ENCODE assay signal across 8 cellular contexts in the genomic region with DNA sequence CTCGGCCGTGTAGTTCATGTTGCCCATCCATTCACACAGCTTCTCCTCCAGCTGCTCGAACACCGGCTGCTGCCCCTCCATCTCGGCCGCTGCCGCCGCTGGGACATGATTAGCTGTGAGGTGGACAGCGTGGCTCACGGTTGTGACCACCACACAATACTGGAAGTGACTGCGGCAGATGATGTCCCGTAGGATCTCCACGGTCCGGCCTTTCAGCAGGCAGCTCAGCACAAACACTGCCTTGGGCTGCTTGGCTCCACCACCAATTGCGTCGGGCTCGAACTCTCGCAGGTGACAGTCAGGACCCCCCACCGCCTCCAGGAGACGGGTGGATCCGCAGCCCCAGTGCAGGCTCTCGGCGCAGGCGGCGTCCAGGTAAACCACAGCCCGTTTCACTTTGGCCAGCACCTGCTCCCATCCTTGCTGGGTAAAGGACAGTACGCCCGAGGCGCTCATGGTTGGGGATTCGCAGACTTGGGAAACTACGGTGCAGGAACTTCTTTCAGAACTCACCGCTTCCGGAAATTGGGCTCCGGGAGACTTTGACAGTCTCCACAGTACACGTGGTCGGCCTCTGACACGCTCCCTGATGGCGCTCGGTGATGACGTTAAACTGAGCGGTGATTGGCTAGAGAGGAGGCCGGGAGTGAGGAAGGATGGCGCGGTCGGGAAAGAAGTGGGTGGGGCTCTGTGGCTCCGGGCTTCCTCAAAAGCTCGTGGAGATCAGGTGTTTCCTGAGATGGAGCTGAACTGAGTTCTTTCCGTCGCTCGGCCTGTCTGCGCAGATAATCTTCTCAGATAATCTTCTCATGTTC. TPM values are rescaled to one million over a fixed set of nuclear protein-coding genes. Genes with fewer than 3 reads are reported as not detected.
A peak's percentile ranks its signal among the peaks of the same experiment; 100 is the strongest.
DNase-seq lines count a peak whose midpoint lies in the region; ATAC-seq lines count a peak whose summit lies in the region.

Gene SCFD2, minus strand, starts transcription at position 576 of the 815 bp plus-strand sequence.

- peaks cover 32% of the 10 kb centered on the region for H3K4me1 ChIP-seq in CD8-positive, alpha-beta memory T cell (ENCODE audit: insufficient read depth, low read length)
- peaks cover 16% of the 10 kb centered on the region for H3K4me1 ChIP-seq in effector memory CD4-positive, alpha-beta T cell (ENCODE audit: control insufficient read depth, insufficient read depth, low read length, poor library complexity, severe bottlenecking)

- H3K27me3 ChIP-seq in CD8-positive, alpha-beta memory T cell (ENCODE audit: insufficient read depth, low read length, poor library complexity, severe bottlenecking) = no peaks in the 10 kb centered on the region
- no peaks in the 10 kb centered on the region for H3K27me3 ChIP-seq in effector memory CD4-positive, alpha-beta T cell (replicated peaks; ENCODE audit: control insufficient read depth, insufficient read depth, low read length, poor library complexity, severe bottlenecking)

- H3K4me3 ChIP-seq in CD8-positive, alpha-beta memory T cell (ENCODE audit: low read length) = peak within 1 kb of the TSS; percentile 85
- peak within 1 kb of the TSS; percentile 83 for H3K4me3 ChIP-seq in effector memory CD4-positive, alpha-beta T cell (ENCODE audit: insufficient read depth, low read depth, low read length, poor library complexity, severe bottlenecking)

- H3K36me3 Mint-ChIP-seq in CD8-positive, alpha-beta memory T cell = peaks cover 5 to 12% (median 5%) of the 10 kb centered on the region in 3 donors

- CTCF ChIA-PET in CD8-positive, alpha-beta memory T cell (lab: Charles Lee) = interaction anchor here (1.5 kb wide), 1 partner anchor 14 kb away, joined by 5 read pairs; no protein-coding TSS in a partner anchor

- peaks cover 13 to 15% of the 10 kb centered on the region in 2 donors for H3K27me3 Mint-ChIP-seq in CD8-positive, alpha-beta memory T cell

- ATAC-seq in GM19468 (IDR thresholded peaks at IDR 0.05; ENCODE audit: extremely low read depth, unreplicated experiment) = peak; percentile 98

- peak within 1 kb of the TSS; percentile 85 for H3K27ac ChIP-seq in CD8-positive, alpha-beta memory T cell (ENCODE audit: low read depth, low read length)
- peak within 1 kb of the TSS; percentile 73 for H3K27ac ChIP-seq in effector memory CD4-positive, alpha-beta T cell (ENCODE audit: insufficient read depth, low read length, poor library complexity, severe bottlenecking)

- POLR2A ChIA-PET in CD8-positive, alpha-beta memory T cell (lab: Charles Lee) = interaction anchor here (0.6 to 1.3 kb wide), 4 partner anchors 12 to 1329 kb away, joined by 3 to 6 read pairs (median 3); partner anchors contain the start of gene FIP1L1

- no peaks in the 10 kb centered on the region for H3K9me3 ChIP-seq in CD8-positive, alpha-beta memory T cell (ENCODE audit: low read length)
- no peaks in the 10 kb centered on the region for H3K9me3 ChIP-seq in effector memory CD4-positive, alpha-beta T cell (ENCODE audit: control insufficient read depth, low read length)

- H3K27ac Mint-ChIP-seq in CD8-positive, alpha-beta memory T cell = peak within 1 kb of the TSS; percentile 94 to 99 (median 97)

- DNase-seq in CD8-positive, alpha-beta memory T cell = peak; percentile 94 to 98 (median 96)
- DNase-seq in HS-5 (ENCODE audit: low read depth) (peak; percentile 42), lung microvascular endothelial cell (ENCODE audit: low read depth in 2 of 2) (peak; percentile 97 to 98)
- peak; percentile 55 for DNase-seq in NK-92 treated with Interleukin-12 subunit alpha and Interleukin-12 subunit beta, amount 100 ng/mL, for 24 hours (lab: John Stamatoyannopoulos, UW)
- peak; percentile 98 for DNase-seq in activated CD8-positive, alpha-beta memory T cell treated with anti-CD3 and anti-CD28 coated beads for 24 hours
- peak; percentile 95 to 97 (median 96) for DNase-seq in effector memory CD4-positive, alpha-beta T cell
- DNase-seq in stimulated activated CD4-positive, alpha-beta T cell treated with anti-CD3 and anti-CD28 coated beads, TNF-alpha, amount 100 ng/mL, for 48 hours (ENCODE audit: low read depth in 3 of 3) = peak; percentile 93 to 95 (median 94)

- H3K4me1 Mint-ChIP-seq in CD8-positive, alpha-beta memory T cell = peaks cover 49 to 63% (median 60%) of the 10 kb centered on the region in 3 donors

- H3K9me3 Mint-ChIP-seq in CD8-positive, alpha-beta memory T cell = peaks cover 0 to 1% (median 0%) of the 10 kb centered on the region in 5 donors

- peak within 1 kb of the TSS; percentile 96 to 99 (median 97) for H3K4me3 Mint-ChIP-seq in CD8-positive, alpha-beta memory T cell

- H3K36me3 ChIP-seq in CD8-positive, alpha-beta memory T cell (ENCODE audit: insufficient read depth, low read length) = no peaks in the 10 kb centered on the region
- no peaks in the 10 kb centered on the region for H3K36me3 ChIP-seq in effector memory CD4-positive, alpha-beta T cell (ENCODE audit: control insufficient read depth, insufficient read depth, low read length)

RNA-seq across cellular contexts. Expression of gene SCFD2, which starts in this region (rescaled TPM):
- total RNA-seq in CD8-positive, alpha-beta memory T cell = 10 to 100 TPM; 25.7 to 29.1 TPM
- 18.1 TPM for polyA plus RNA-seq in CD8-positive, alpha-beta memory T cell
- total RNA-seq in lung microvascular endothelial cell = 6.8 and 11.3 TPM in 2 replicates

Comparison
In these comparisons a context has a peak if more than half of its experiments do, and no peak if none do; other contexts are left out.
1. Peak in every context shown above with its lines: DNase-seq, ATAC-seq, H3K4me3 ChIP-seq and H3K27ac ChIP-seq.
2. DNase-seq: peak in every context shown above with its lines; median percentile 98 in activated CD8-positive, alpha-beta memory T cell treated with anti-CD3 and anti-CD28 coated beads for 24 hours; 98 in lung microvascular endothelial cell; 96 in CD8-positive, alpha-beta memory T cell; 96 in effector memory CD4-positive, alpha-beta T cell; 94 in stimulated activated CD4-positive, alpha-beta T cell treated with anti-CD3 and anti-CD28 coated beads, TNF-alpha, amount 100 ng/mL, for 48 hours; 55 in NK-92 treated with Interleukin-12 subunit alpha and Interleukin-12 subunit beta, amount 100 ng/mL, for 24 hours; 42 in HS-5.